In the genomic region with DNA sequence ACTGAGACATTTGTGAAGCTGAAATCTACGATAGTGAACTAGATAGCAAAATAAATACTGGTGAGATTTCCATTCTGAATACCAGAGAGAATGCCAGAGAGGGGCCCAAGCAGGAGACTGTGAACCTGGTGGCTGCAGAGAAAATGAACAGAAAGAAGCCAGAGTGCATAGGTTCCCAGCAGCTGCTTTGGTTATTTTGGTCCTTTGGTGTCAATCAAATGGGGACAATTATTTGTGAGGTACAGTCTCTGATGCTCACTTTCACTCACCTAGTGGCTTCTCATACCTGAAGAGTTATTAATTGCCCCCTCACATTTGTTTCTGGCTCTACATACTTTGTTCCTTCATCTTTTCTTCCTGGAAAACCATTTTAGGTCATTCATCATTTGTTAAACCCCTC, we compare ENCODE assay signal across 2 cellular contexts.
TF ChIP-seq lines count a peak whose summit lies in the region.

No MANE protein-coding gene starts in this region.

TF ChIP-seq in GM23338, 12 proteins besides CTCF, POLR2A, EP300 and RAD21 (continues in another document):
- TF ChIP-seq, protein P1, sequence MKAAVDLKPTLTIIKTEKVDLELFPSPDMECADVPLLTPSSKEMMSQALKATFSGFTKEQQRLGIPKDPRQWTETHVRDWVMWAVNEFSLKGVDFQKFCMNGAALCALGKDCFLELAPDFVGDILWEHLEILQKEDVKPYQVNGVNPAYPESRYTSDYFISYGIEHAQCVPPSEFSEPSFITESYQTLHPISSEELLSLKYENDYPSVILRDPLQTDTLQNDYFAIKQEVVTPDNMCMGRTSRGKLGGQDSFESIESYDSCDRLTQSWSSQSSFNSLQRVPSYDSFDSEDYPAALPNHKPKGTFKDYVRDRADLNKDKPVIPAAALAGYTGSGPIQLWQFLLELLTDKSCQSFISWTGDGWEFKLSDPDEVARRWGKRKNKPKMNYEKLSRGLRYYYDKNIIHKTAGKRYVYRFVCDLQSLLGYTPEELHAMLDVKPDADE (IDR thresholded peaks at IDR 0.05), result no peak
- TF ChIP-seq, protein P2, sequence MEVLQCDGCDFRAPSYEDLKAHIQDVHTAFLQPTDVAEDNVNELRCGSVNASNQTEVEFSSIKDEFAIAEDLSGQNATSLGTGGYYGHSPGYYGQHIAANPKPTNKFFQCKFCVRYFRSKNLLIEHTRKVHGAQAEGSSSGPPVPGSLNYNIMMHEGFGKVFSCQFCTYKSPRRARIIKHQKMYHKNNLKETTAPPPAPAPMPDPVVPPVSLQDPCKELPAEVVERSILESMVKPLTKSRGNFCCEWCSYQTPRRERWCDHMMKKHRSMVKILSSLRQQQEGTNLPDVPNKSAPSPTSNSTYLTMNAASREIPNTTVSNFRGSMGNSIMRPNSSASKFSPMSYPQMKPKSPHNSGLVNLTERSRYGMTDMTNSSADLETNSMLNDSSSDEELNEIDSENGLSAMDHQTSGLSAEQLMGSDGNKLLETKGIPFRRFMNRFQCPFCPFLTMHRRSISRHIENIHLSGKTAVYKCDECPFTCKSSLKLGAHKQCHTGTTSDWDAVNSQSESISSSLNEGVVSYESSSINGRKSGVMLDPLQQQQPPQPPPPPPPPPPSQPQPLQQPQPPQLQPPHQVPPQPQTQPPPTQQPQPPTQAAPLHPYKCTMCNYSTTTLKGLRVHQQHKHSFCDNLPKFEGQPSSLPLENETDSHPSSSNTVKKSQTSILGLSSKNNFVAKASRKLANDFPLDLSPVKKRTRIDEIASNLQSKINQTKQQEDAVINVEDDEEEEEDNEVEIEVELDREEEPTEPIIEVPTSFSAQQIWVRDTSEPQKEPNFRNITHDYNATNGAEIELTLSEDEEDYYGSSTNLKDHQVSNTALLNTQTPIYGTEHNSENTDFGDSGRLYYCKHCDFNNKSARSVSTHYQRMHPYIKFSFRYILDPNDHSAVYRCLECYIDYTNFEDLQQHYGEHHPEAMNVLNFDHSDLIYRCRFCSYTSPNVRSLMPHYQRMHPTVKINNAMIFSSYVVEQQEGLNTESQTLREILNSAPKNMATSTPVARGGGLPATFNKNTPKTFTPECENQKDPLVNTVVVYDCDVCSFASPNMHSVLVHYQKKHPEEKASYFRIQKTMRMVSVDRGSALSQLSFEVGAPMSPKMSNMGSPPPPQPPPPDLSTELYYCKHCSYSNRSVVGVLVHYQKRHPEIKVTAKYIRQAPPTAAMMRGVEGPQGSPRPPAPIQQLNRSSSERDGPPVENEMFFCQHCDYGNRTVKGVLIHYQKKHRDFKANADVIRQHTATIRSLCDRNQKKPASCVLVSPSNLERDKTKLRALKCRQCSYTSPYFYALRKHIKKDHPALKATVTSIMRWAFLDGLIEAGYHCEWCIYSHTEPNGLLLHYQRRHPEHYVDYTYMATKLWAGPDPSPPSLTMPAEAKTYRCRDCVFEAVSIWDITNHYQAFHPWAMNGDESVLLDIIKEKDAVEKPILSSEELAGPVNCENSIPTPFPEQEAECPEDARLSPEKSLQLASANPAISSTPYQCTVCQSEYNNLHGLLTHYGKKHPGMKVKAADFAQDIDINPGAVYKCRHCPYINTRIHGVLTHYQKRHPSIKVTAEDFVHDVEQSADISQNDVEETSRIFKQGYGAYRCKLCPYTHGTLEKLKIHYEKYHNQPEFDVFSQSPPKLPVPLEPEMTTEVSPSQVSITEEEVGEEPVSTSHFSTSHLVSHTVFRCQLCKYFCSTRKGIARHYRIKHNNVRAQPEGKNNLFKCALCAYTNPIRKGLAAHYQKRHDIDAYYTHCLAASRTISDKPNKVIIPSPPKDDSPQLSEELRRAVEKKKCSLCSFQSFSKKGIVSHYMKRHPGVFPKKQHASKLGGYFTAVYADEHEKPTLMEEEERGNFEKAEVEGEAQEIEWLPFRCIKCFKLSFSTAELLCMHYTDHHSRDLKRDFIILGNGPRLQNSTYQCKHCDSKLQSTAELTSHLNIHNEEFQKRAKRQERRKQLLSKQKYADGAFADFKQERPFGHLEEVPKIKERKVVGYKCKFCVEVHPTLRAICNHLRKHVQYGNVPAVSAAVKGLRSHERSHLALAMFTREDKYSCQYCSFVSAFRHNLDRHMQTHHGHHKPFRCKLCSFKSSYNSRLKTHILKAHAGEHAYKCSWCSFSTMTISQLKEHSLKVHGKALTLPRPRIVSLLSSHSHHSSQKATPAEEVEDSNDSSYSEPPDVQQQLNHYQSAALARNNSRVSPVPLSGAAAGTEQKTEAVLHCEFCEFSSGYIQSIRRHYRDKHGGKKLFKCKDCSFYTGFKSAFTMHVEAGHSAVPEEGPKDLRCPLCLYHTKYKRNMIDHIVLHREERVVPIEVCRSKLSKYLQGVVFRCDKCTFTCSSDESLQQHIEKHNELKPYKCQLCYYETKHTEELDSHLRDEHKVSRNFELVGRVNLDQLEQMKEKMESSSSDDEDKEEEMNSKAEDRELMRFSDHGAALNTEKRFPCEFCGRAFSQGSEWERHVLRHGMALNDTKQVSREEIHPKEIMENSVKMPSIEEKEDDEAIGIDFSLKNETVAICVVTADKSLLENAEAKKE (CRISPR knock-in tag; IDR thresholded peaks at IDR 0.05), result no peak
- TF ChIP-seq EZH2phosphoT487 (IDR thresholded peaks at IDR 0.05; ENCODE audit: unreplicated experiment) (no peak), STAT1 (IDR thresholded peaks at IDR 0.05; ENCODE audit: unreplicated experiment) (no peak), CREB1 (CRISPR knock-in tag; IDR thresholded peaks at IDR 0.05; ENCODE audit: low read depth) (no peak), ZNF114 (CRISPR knock-in tag; IDR thresholded peaks at IDR 0.05) (no peak), JUNB (IDR thresholded peaks at IDR 0.05; ENCODE audit: unreplicated experiment) (no peak), NANOG (IDR thresholded peaks at IDR 0.05; ENCODE audit: borderline replicate concordance) (no peak), ZNF331 (CRISPR knock-in tag; IDR thresholded peaks at IDR 0.05; ENCODE audit: low read depth) (no peak)
- TF ChIP-seq, protein P3, sequence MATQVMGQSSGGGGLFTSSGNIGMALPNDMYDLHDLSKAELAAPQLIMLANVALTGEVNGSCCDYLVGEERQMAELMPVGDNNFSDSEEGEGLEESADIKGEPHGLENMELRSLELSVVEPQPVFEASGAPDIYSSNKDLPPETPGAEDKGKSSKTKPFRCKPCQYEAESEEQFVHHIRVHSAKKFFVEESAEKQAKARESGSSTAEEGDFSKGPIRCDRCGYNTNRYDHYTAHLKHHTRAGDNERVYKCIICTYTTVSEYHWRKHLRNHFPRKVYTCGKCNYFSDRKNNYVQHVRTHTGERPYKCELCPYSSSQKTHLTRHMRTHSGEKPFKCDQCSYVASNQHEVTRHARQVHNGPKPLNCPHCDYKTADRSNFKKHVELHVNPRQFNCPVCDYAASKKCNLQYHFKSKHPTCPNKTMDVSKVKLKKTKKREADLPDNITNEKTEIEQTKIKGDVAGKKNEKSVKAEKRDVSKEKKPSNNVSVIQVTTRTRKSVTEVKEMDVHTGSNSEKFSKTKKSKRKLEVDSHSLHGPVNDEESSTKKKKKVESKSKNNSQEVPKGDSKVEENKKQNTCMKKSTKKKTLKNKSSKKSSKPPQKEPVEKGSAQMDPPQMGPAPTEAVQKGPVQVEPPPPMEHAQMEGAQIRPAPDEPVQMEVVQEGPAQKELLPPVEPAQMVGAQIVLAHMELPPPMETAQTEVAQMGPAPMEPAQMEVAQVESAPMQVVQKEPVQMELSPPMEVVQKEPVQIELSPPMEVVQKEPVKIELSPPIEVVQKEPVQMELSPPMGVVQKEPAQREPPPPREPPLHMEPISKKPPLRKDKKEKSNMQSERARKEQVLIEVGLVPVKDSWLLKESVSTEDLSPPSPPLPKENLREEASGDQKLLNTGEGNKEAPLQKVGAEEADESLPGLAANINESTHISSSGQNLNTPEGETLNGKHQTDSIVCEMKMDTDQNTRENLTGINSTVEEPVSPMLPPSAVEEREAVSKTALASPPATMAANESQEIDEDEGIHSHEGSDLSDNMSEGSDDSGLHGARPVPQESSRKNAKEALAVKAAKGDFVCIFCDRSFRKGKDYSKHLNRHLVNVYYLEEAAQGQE (IDR thresholded peaks at IDR 0.05; ENCODE audit: unreplicated experiment), result no peak

TF ChIP-seq in H1, 55 proteins besides CTCF, POLR2A, EP300 and RAD21:
- TF ChIP-seq FOSL1 (IDR thresholded peaks at IDR 0.05; ENCODE audit: insufficient read depth, low read depth, low read length), result no peak
- no peak for TF ChIP-seq CTBP2 (IDR thresholded peaks at IDR 0.05; ENCODE audit: borderline replicate concordance, insufficient read depth, insufficient read length, low read length)
- TF ChIP-seq POU5F1 (IDR thresholded peaks at IDR 0.05; ENCODE audit: low read depth, low read length), result no peak
- no peak for TF ChIP-seq ASH2L (IDR thresholded peaks at IDR 0.05; ENCODE audit: low read length)
- TF ChIP-seq SIRT6 (IDR thresholded peaks at IDR 0.05; ENCODE audit: low read length), result no peak
- no peak for TF ChIP-seq SIN3A (conservative IDR thresholded peaks at IDR 0.05 in 1 of 2, IDR thresholded peaks at IDR 0.05 in 1 of 2; ENCODE audit: low read depth in 1 of 2, low read length in 2 of 2)
- TF ChIP-seq POLR2AphosphoS5 (IDR thresholded peaks at IDR 0.05; ENCODE audit: low read depth, low read length), result no peak
- no peak for TF ChIP-seq EGR1 (IDR thresholded peaks at IDR 0.05; ENCODE audit: borderline replicate concordance, low read depth, low read length)
- TF ChIP-seq, protein P4, sequence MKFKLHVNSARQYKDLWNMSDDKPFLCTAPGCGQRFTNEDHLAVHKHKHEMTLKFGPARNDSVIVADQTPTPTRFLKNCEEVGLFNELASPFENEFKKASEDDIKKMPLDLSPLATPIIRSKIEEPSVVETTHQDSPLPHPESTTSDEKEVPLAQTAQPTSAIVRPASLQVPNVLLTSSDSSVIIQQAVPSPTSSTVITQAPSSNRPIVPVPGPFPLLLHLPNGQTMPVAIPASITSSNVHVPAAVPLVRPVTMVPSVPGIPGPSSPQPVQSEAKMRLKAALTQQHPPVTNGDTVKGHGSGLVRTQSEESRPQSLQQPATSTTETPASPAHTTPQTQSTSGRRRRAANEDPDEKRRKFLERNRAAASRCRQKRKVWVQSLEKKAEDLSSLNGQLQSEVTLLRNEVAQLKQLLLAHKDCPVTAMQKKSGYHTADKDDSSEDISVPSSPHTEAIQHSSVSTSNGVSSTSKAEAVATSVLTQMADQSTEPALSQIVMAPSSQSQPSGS (IDR thresholded peaks at IDR 0.05; ENCODE audit: low read length), result no peak
- TF ChIP-seq TAF7 (optimal IDR thresholded peaks at IDR 0.05; ENCODE audit: borderline replicate concordance, low read depth, low read length), result no peak
- no peak for TF ChIP-seq ZNF274 (IDR thresholded peaks at IDR 0.05; ENCODE audit: borderline replicate concordance, extremely low read depth, low read length)
- TF ChIP-seq SP4 (IDR thresholded peaks at IDR 0.05; ENCODE audit: low read length), result no peak
- TF ChIP-seq, protein P5, sequence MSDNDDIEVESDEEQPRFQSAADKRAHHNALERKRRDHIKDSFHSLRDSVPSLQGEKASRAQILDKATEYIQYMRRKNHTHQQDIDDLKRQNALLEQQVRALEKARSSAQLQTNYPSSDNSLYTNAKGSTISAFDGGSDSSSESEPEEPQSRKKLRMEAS (IDR thresholded peaks at IDR 0.05), result no peak
- no peak for TF ChIP-seq TAF1 (IDR thresholded peaks at IDR 0.05; ENCODE audit: low read depth, low read length)
- TF ChIP-seq HDAC6 (IDR thresholded peaks at IDR 0.05; ENCODE audit: low read depth, low read length), result no peak
- no peak for TF ChIP-seq CEBPB (IDR thresholded peaks at IDR 0.05; ENCODE audit: low read depth, low read length)
- no peak for TF ChIP-seq MAFK (IDR thresholded peaks at IDR 0.05; ENCODE audit: low read depth, low read length)
TF ChIP-seq in H1: peak in this region for 0.
